In genomic region chr19:49543032-49543431, GRCh38 we compare ENCODE assay signal across 23 cellular contexts. TPM values are rescaled to one million over a fixed set of nuclear protein-coding genes. Genes with fewer than 3 reads are reported as not detected.
"Had no signal": no experiment of that assay in that cellular context is flagged by ENCODE, and none has a peak within 500 bp of the region (broad histone marks: within the 10 kb centered on the region; RNA-seq: fewer than 3 reads in every experiment).

No MANE protein-coding gene starts in this region.

- H3K27ac ChIP-seq: colonic mucosa, dorsolateral prefrontal cortex, spleen, testis, transverse colon, vagina had no signal

- H3K9me3 ChIP-seq: colonic mucosa, spleen, testis, transverse colon, vagina had no signal

- DNase-seq: activated CD4-positive, alpha-beta T cell treated with anti-CD3 and anti-CD28 coated beads for 1 hour; activated CD8-positive, alpha-beta memory T cell treated with anti-CD3 and anti-CD28 coated beads, Interleukin-2, amount 10 ng/mL, durations not matched to agents 7 days and 5 days; activated CD8-positive, alpha-beta T cell treated with anti-CD3 and anti-CD28 coated beads, Interleukin-2, amount 10 ng/mL, durations not matched to agents 7 days and 5 days; activated T-cell treated with anti-CD3 and anti-CD28 coated beads, Interleukin-2, amount 50 U/mL, for 48 hours; anterior cingulate cortex; colonic mucosa; dorsolateral prefrontal cortex; effector memory CD4-positive, alpha-beta T cell; erythroblast; head of caudate nucleus; hippocampal formation; kidney; naive thymus-derived CD4-positive, alpha-beta T cell; posterior cingulate gyrus; spleen; stimulated activated naive CD8-positive, alpha-beta T cell treated with anti-CD3 and anti-CD28 coated beads, Interleukin-15, Interleukin-2, amounts not matched to agents 100 U/mL and 50 U/mL, for 24 hours; T-helper 2 cell; testis; transverse colon had no signal

- H3K4me3 ChIP-seq: colonic mucosa, dorsolateral prefrontal cortex, spleen, testis, transverse colon, vagina had no signal

- ATAC-seq: activated CD8-positive, alpha-beta memory T cell treated with anti-CD3 and anti-CD28 coated beads, Interleukin-2, amount 10 ng/mL, durations not matched to agents 7 days and 5 days; activated CD8-positive, alpha-beta T cell treated with anti-CD3 and anti-CD28 coated beads, Interleukin-2, amount 10 ng/mL, durations not matched to agents 7 days and 5 days; naive thymus-derived CD4-positive, alpha-beta T cell; stimulated activated naive CD8-positive, alpha-beta T cell treated with anti-CD3 and anti-CD28 coated beads, Interleukin-15, Interleukin-2, amounts not matched to agents 100 U/mL and 50 U/mL, for 24 hours; WTC11 had no signal

- H3K27me3 ChIP-seq: colonic mucosa, dorsolateral prefrontal cortex, spleen, testis, transverse colon, vagina had no signal

- FAIRE-seq: bronchial epithelial cell, kidney had no signal

RNA-seq across cellular contexts. Expression of gene PRRG2, which starts 38.1 kb away (rescaled TPM):
- polyA plus RNA-seq: fibroblast of lung had no signal
